15 cellular contexts compared by ENCODE assay signal in genomic region chr6:156905801-156906200, GRCh38.
DNase-seq lines count a peak whose midpoint lies in the region; ATAC-seq and TF ChIP-seq lines count a peak whose summit lies in the region.
"Had no signal": no experiment of that assay in that cellular context is flagged by ENCODE, and none has a peak within 500 bp of the region (broad histone marks: within the 10 kb centered on the region; RNA-seq: fewer than 3 reads in every experiment).

No MANE protein-coding gene starts in this region.

- no peak for TF ChIP-seq CTCF in progenitor cell of endocrine pancreas (IDR thresholded peaks at IDR 0.05; ENCODE audit: unreplicated experiment)

- peak overlapping the region; percentile 2 for H3K27ac Mint-ChIP-seq in activated naive CD8-positive, alpha-beta T cell
- no peak overlapping the region for H3K27ac Mint-ChIP-seq in activated naive CD8-positive, alpha-beta T cell treated with anti-CD3 and anti-CD28 coated beads for 36 hours
- H3K27ac Mint-ChIP-seq in effector memory CD8-positive, alpha-beta T cell, result peak overlapping the region; percentile 42 to 66
- peak overlapping the region; percentile 34 for H3K27ac Mint-ChIP-seq in progenitor cell of endocrine pancreas

- no peaks in the 10 kb centered on the region for H3K27me3 Mint-ChIP-seq in activated naive CD8-positive, alpha-beta T cell
- no peaks in the 10 kb centered on the region for H3K27me3 Mint-ChIP-seq in activated naive CD8-positive, alpha-beta T cell treated with anti-CD3 and anti-CD28 coated beads for 36 hours
- H3K27me3 Mint-ChIP-seq in effector memory CD8-positive, alpha-beta T cell, result no peaks in the 10 kb centered on the region
- H3K27me3 Mint-ChIP-seq in progenitor cell of endocrine pancreas, result no peaks in the 10 kb centered on the region
- H3K27me3 Mint-ChIP-seq: IgD-negative memory B cell had no signal

- H3K36me3 Mint-ChIP-seq in activated naive CD8-positive, alpha-beta T cell, result peaks cover 12% of the 10 kb centered on the region
- peaks cover 24% of the 10 kb centered on the region for H3K36me3 Mint-ChIP-seq in activated naive CD8-positive, alpha-beta T cell treated with anti-CD3 and anti-CD28 coated beads for 36 hours
- H3K36me3 Mint-ChIP-seq in effector memory CD8-positive, alpha-beta T cell (ENCODE audit: insufficient read depth), result peaks cover 17% of the 10 kb centered on the region
- H3K36me3 Mint-ChIP-seq in progenitor cell of endocrine pancreas (ENCODE audit: insufficient read depth), result peaks cover 6% of the 10 kb centered on the region

- intact Hi-C loops in posterior vena cava (cut with DNase I), result no loop called here

- peaks cover 59% of the 10 kb centered on the region for H3K4me1 Mint-ChIP-seq in activated naive CD8-positive, alpha-beta T cell (ENCODE audit: low read depth)
- peaks cover 49% of the 10 kb centered on the region for H3K4me1 Mint-ChIP-seq in activated naive CD8-positive, alpha-beta T cell treated with anti-CD3 and anti-CD28 coated beads for 36 hours
- H3K4me1 Mint-ChIP-seq in effector memory CD8-positive, alpha-beta T cell (ENCODE audit: low read depth in 2 of 2), result peaks cover 28 to 67% of the 10 kb centered on the region in 2 donors
- H3K4me1 Mint-ChIP-seq in progenitor cell of endocrine pancreas (ENCODE audit: low read depth), result peaks cover 11% of the 10 kb centered on the region

- no peak overlapping the region for H3K4me3 Mint-ChIP-seq in activated naive CD8-positive, alpha-beta T cell
- H3K4me3 Mint-ChIP-seq in activated naive CD8-positive, alpha-beta T cell treated with anti-CD3 and anti-CD28 coated beads for 36 hours, result no peak overlapping the region
- H3K4me3 Mint-ChIP-seq in effector memory CD8-positive, alpha-beta T cell, result no peak overlapping the region
- H3K4me3 Mint-ChIP-seq in progenitor cell of endocrine pancreas (ENCODE audit: low read depth), result no peak overlapping the region

- ATAC-seq in effector memory CD8-positive, alpha-beta T cell (replicated peaks), result no peak
- no peak for ATAC-seq in GM21825 (IDR thresholded peaks at IDR 0.05; ENCODE audit: unreplicated experiment)
- ATAC-seq: A549 had no signal

- no peak for DNase-seq in activated naive CD8-positive, alpha-beta T cell treated with anti-CD3 and anti-CD28 coated beads for 36 hours
- DNase-seq in OCI-M1 (lab: John Stamatoyannopoulos, UW), result peak; percentile 39
- no peak for DNase-seq in effector memory CD8-positive, alpha-beta T cell
- DNase-seq in progenitor cell of endocrine pancreas (ENCODE audit: low spot score, unreplicated experiment), result no peak
- no peak for DNase-seq in DMS53 (lab: John Stamatoyannopoulos, UW)
- no peak for DNase-seq in posterior vena cava (ENCODE audit: low spot score)
- DNase-seq: EL, NCI-H1436 treated with DMSO at 0.1 percent for 48 hours, NCI-H2081, NCI-H226, NCI-H526 had no signal

- H3K9me3 Mint-ChIP-seq in activated naive CD8-positive, alpha-beta T cell (ENCODE audit: low read depth), result no peaks in the 10 kb centered on the region
- peaks cover 1% of the 10 kb centered on the region for H3K9me3 Mint-ChIP-seq in activated naive CD8-positive, alpha-beta T cell treated with anti-CD3 and anti-CD28 coated beads for 36 hours
- H3K9me3 Mint-ChIP-seq in effector memory CD8-positive, alpha-beta T cell, result no peaks in the 10 kb centered on the region
- H3K9me3 Mint-ChIP-seq in progenitor cell of endocrine pancreas (ENCODE audit: low read depth), result no peaks in the 10 kb centered on the region
- H3K9me3 Mint-ChIP-seq: IgD-negative memory B cell had no signal
